Comparison of ENCODE assay signal across 1 cellular context in the genomic region with DNA sequence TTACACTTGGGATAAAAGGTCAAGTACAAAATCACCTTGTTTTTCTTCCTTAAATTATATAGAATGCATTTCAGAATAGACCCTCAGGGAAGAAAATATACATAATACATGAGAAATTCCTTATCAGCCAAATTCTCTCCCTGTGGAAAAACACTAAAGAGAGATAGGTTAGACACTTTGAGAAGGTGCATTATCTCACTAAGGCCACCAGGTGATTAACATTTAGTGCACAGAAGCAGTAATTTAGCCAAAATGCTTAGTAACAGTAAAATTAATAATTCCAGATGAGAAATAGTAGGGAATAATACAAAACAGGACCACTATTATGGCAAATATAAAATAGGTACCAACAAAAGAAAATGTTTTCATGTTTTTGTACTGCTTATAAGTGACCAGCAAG.
TF ChIP-seq lines count a peak whose summit lies in the region.

No MANE protein-coding gene starts in this region.

TF ChIP-seq in GM12878, 131 proteins besides CTCF, POLR2A, EP300 and RAD21 (continued from another document):
- TF ChIP-seq, protein P1, sequence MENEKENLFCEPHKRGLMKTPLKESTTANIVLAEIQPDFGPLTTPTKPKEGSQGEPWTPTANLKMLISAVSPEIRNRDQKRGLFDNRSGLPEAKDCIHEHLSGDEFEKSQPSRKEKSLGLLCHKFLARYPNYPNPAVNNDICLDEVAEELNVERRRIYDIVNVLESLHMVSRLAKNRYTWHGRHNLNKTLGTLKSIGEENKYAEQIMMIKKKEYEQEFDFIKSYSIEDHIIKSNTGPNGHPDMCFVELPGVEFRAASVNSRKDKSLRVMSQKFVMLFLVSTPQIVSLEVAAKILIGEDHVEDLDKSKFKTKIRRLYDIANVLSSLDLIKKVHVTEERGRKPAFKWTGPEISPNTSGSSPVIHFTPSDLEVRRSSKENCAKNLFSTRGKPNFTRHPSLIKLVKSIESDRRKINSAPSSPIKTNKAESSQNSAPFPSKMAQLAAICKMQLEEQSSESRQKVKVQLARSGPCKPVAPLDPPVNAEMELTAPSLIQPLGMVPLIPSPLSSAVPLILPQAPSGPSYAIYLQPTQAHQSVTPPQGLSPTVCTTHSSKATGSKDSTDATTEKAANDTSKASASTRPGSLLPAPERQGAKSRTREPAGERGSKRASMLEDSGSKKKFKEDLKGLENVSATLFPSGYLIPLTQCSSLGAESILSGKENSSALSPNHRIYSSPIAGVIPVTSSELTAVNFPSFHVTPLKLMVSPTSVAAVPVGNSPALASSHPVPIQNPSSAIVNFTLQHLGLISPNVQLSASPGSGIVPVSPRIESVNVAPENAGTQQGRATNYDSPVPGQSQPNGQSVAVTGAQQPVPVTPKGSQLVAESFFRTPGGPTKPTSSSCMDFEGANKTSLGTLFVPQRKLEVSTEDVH (IDR thresholded peaks at IDR 0.05; ENCODE audit: low read depth, partially characterized antibody): no peak
- TF ChIP-seq IKZF2 (IDR thresholded peaks at IDR 0.05) (no peak), HCFC1 (IDR thresholded peaks at IDR 0.05; ENCODE audit: low read length) (no peak), SRF (IDR thresholded peaks at IDR 0.05; ENCODE audit: low read depth in 2 of 2, low read length in 2 of 2) (no peak), SREBF1 (IDR thresholded peaks at IDR 0.05; ENCODE audit: low read length) (no peak), ZZZ3 (IDR thresholded peaks at IDR 0.05; ENCODE audit: control insufficient read depth, insufficient read length, low read depth) (no peak)
